Comparison of ENCODE assay signal across 8 cellular contexts in genomic region chr2:237691200-237691907, GRCh38.
DNase-seq lines count a peak whose midpoint lies in the region; ATAC-seq and TF ChIP-seq lines count a peak whose summit lies in the region.

No MANE protein-coding gene starts in this region.

- H3K4me3 ChIP-seq in LNCaP clone FGC (ENCODE audit: low read depth, low read length) = peak overlapping the region; percentile 54
- H3K4me3 ChIP-seq in astrocyte of the spinal cord (ENCODE audit: low read depth, low read length) = peak overlapping the region; percentile 59

- DNase-seq in EH (ENCODE audit: low read depth) (peak; percentile 25), LNCaP clone FGC (ENCODE audit: low read depth) (no peak), astrocyte of the spinal cord (ENCODE audit: low read depth, low spot score) (no peak), left kidney (ENCODE audit: low read depth, low spot score) (peak; percentile 45), substantia nigra (lab: John Stamatoyannopoulos, UW) (peak in 1 of 49 donors; percentile 59), NCI-H2107 treated with DMSO at 0.1 percent for 48 hours (lab: John Stamatoyannopoulos, UW; ENCODE audit: unreplicated experiment) (no peak), GM19240 (ENCODE audit: insufficient read length, low spot score) (no peak)

- peak; percentile 32 for ATAC-seq in GM21717 (IDR thresholded peaks at IDR 0.05; ENCODE audit: unreplicated experiment)

- H3K27ac ChIP-seq in substantia nigra (ENCODE audit: low read depth, low read length, poor library complexity, severe bottlenecking) = peak overlapping the region; percentile 78

- no peak for TF ChIP-seq CTCF in LNCaP clone FGC (IDR thresholded peaks at IDR 0.05; ENCODE audit: control insufficient read depth, extremely low read depth, insufficient read depth)
- no peak for TF ChIP-seq CTCF in astrocyte of the spinal cord (IDR thresholded peaks at IDR 0.05; ENCODE audit: low read depth, low read length)

- in situ Hi-C loops in astrocyte of the spinal cord (cut with HindIII; ENCODE audit: low sequenced_read_pairs) = no loop called here

Comparison
In these comparisons a context has a peak if more than half of its experiments do, and no peak if none do; other contexts are left out.
1. DNase-seq: peak in EH (single experiment) and left kidney (single experiment); none in LNCaP clone FGC (single experiment), astrocyte of the spinal cord (single experiment), NCI-H2107 treated with DMSO at 0.1 percent for 48 hours (single experiment) and GM19240 (single experiment).